8 cellular contexts compared by ENCODE assay signal in the genomic region with DNA sequence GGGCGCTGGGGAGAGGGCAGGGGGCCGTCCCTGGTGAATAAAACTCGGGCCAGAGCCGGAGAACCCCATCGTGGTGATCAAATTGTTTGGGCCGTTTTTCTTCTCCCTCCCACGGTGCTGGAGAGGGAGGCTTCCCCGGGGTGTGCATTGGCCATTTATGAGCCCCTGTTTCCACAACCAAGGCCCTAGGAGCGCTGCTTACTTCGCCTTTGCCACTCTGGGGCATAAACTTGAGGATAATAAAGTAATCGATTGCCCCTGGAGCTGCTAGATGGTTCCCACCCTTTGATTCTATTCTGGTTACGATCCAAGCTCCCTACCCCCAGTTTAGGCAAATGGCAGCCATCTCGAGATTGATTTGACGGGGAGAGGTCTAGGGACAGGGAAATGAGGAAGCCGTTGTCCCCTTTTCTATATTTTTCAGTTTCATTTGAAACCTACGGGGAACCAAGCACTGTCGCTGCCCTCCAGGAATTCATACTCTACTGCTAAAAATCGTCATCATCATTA. TPM values are rescaled to one million over a fixed set of nuclear protein-coding genes. Genes with fewer than 3 reads are reported as not detected.
DNase-seq lines count a peak whose midpoint lies in the region; ATAC-seq and TF ChIP-seq lines count a peak whose summit lies in the region.

No MANE protein-coding gene starts in this region.

- peak overlapping the region; percentile 90 for H3K4me2 ChIP-seq in BLaER1

- CTCF ChIA-PET in activated CD8-positive, alpha-beta T cell treated with anti-CD3 and anti-CD28 coated beads for 36 hours (lab: Charles Lee) = interaction anchor here (1.2 to 2.6 kb wide), 6 partner anchors 14 to 383 kb away, joined by 3 to 23 read pairs (median 4); a partner anchor contains a TSS

- H3K36me3 Mint-ChIP-seq in activated CD8-positive, alpha-beta T cell treated with anti-CD3 and anti-CD28 coated beads for 36 hours (ENCODE audit: low read depth) = peaks cover 8% of the 10 kb centered on the region

- 1 to 2% methylated on average over 18 of the region's 18 CpGs for WGBS in heart right ventricle, 2 donors
- WGBS in prostate gland = 1% methylated on average over 18 of the region's 18 CpGs

- peak overlapping the region; percentile 75 for H3K27ac Mint-ChIP-seq in activated CD8-positive, alpha-beta T cell treated with anti-CD3 and anti-CD28 coated beads for 36 hours

- DNase-seq in activated CD8-positive, alpha-beta T cell treated with anti-CD3 and anti-CD28 coated beads for 36 hours = no peak
- DNase-seq in heart right ventricle = no peak
- DNase-seq in prostate gland (ENCODE audit: low spot score) = no peak
- no peak for DNase-seq in mucosa of gallbladder (ENCODE audit: low spot score)

- TF ChIP-seq CTCF in activated CD8-positive, alpha-beta T cell treated with anti-CD3 and anti-CD28 coated beads for 36 hours (IDR thresholded peaks at IDR 0.05) = no peak
- TF ChIP-seq CTCF in heart right ventricle (IDR thresholded peaks at IDR 0.05) (no peak), prostate gland (IDR thresholded peaks at IDR 0.05) (no peak)

- TF ChIP-seq POLR2A in prostate gland (IDR thresholded peaks at IDR 0.05) (no peak), GM18505 (IDR thresholded peaks at IDR 0.05; ENCODE audit: borderline replicate concordance, extremely low read depth, insufficient read depth, insufficient read length) (no peak)

- ATAC-seq in activated CD8-positive, alpha-beta T cell treated with anti-CD3 and anti-CD28 coated beads for 36 hours = no peak
- ATAC-seq in heart right ventricle (peak in 2 of 8 donors; percentile 0 to 6), GM18505 (IDR thresholded peaks at IDR 0.05; ENCODE audit: unreplicated experiment) (no peak), GM18520 (IDR thresholded peaks at IDR 0.05; ENCODE audit: unreplicated experiment) (no peak)

- H3K4me1 Mint-ChIP-seq in activated CD8-positive, alpha-beta T cell treated with anti-CD3 and anti-CD28 coated beads for 36 hours (ENCODE audit: low read depth) = peaks cover 25% of the 10 kb centered on the region

- H4K20me1 ChIP-seq in BLaER1 = peaks cover 10% of the 10 kb centered on the region; the same call in 1 of the 2 replicates

- H3K27ac ChIP-seq in BLaER1 = peak overlapping the region; percentile 86
- peak overlapping the region; percentile 66 for H3K27ac ChIP-seq in HUES48 (ENCODE audit: low read depth, low read length)
- H3K27ac ChIP-seq in heart right ventricle = peak overlapping the region in 9 of 10 donors; percentile 17 to 84 (median 52)
- peak overlapping the region; percentile 59 to 68 for H3K27ac ChIP-seq in prostate gland

- H3K4me3 Mint-ChIP-seq in activated CD8-positive, alpha-beta T cell treated with anti-CD3 and anti-CD28 coated beads for 36 hours = peak overlapping the region; percentile 97

- intact Hi-C loops in activated CD8-positive, alpha-beta T cell treated with anti-CD3 and anti-CD28 coated beads for 36 hours (cut with micrococcal nuclease) = no loop called here
- intact Hi-C loops in heart right ventricle (cut with DNase I) = no loop called here
- intact Hi-C loops in prostate gland (cut with DNase I) = loop anchor here (2.0 to 5.0 kb wide), 2 partner anchors 30 to 457 kb away; a partner anchor contains a TSS

- H3K27me3 Mint-ChIP-seq in activated CD8-positive, alpha-beta T cell treated with anti-CD3 and anti-CD28 coated beads for 36 hours = no peaks in the 10 kb centered on the region

- H3K9me3 Mint-ChIP-seq in activated CD8-positive, alpha-beta T cell treated with anti-CD3 and anti-CD28 coated beads for 36 hours = no peaks in the 10 kb centered on the region

- H3K4me3 ChIP-seq in BLaER1 = peak overlapping the region; percentile 99
- peak overlapping the region; percentile 97 for H3K4me3 ChIP-seq in HUES48 (ENCODE audit: low read depth, low read length)
- peak overlapping the region; percentile 65 to 100 (median 92) for H3K4me3 ChIP-seq in heart right ventricle
- H3K4me3 ChIP-seq in prostate gland = peak overlapping the region; percentile 67 to 84

- H3K27me3 ChIP-seq in BLaER1 = no peaks in the 10 kb centered on the region
- H3K27me3 ChIP-seq in HUES48 (ENCODE audit: control insufficient read depth, insufficient read depth, low read length) = no peaks in the 10 kb centered on the region
- no peaks in the 10 kb centered on the region for H3K27me3 ChIP-seq in heart right ventricle
- H3K27me3 ChIP-seq in prostate gland (replicated peaks; ENCODE audit: insufficient read depth) = no peaks in the 10 kb centered on the region

- H3K36me3 ChIP-seq in BLaER1 (peaks cover 16% of the 10 kb centered on the region), HUES48 (ENCODE audit: control insufficient read depth, insufficient read depth, low read length) (peaks cover 23% of the 10 kb centered on the region), heart right ventricle (peaks cover 0 to 23% (median 8%) of the 10 kb centered on the region in 9 donors), prostate gland (no peaks in the 10 kb centered on the region)

- POLR2A ChIA-PET in activated CD8-positive, alpha-beta T cell treated with anti-CD3 and anti-CD28 coated beads for 36 hours (lab: Charles Lee) = interaction anchor here (0.6 to 2.6 kb wide), 8 partner anchors 8 to 405 kb away, joined by 3 to 21 read pairs (median 4); a partner anchor contains a TSS

- H3K9me3 ChIP-seq in BLaER1 = no peaks in the 10 kb centered on the region
- H3K9me3 ChIP-seq in HUES48 (ENCODE audit: control insufficient read depth, insufficient read depth, low read length) = no peaks in the 10 kb centered on the region
- no peaks in the 10 kb centered on the region for H3K9me3 ChIP-seq in heart right ventricle
- H3K9me3 ChIP-seq in prostate gland = no peaks in the 10 kb centered on the region

- H3K9ac ChIP-seq in BLaER1 (peak overlapping the region; percentile 91), HUES48 (ENCODE audit: low read depth, low read length) (peak overlapping the region; percentile 54)

- H3K4me1 ChIP-seq in BLaER1 = peaks cover 51% of the 10 kb centered on the region
- H3K4me1 ChIP-seq in HUES48 (ENCODE audit: control insufficient read depth, insufficient read depth, low read length) = peaks cover 24% of the 10 kb centered on the region
- peaks cover 0 to 45% (median 24%) of the 10 kb centered on the region in 9 donors for H3K4me1 ChIP-seq in heart right ventricle
- H3K4me1 ChIP-seq in prostate gland (replicated peaks) = peaks cover 5% of the 10 kb centered on the region

RNA-seq across cellular contexts. Expression of a gene that starts 0.7 kb away (rescaled TPM):
- total RNA-seq in activated CD8-positive, alpha-beta T cell treated with anti-CD3 and anti-CD28 coated beads for 36 hours = 10 to 100 TPM; 24.2 to 25.8 TPM
- 1 to 10 TPM; 6.2 to 8.8 (median 7.9) TPM for total RNA-seq in heart right ventricle
- 1 to 10 TPM; 2.4 to 4.3 TPM for polyA plus RNA-seq in heart right ventricle
- 10 to 100 TPM; 13.8 to 20.7 TPM for total RNA-seq in prostate gland
- total RNA-seq in mucosa of gallbladder = 14.7 TPM

RNA-seq across cellular contexts. Expression of a gene that starts 2.5 kb away (rescaled TPM):
- 10 to 100 TPM; 20.0 TPM for total RNA-seq in activated CD8-positive, alpha-beta T cell treated with anti-CD3 and anti-CD28 coated beads for 36 hours
- total RNA-seq in heart right ventricle = 100 to 1,000 TPM in 7 of 10 donors, 10 to 100 TPM in 3; 82.6 to 128 (median 113) TPM
- 10 to 100 TPM; 31.9 to 62.3 TPM for polyA plus RNA-seq in heart right ventricle
- 10 to 100 TPM; 67.8 to 92.1 TPM for total RNA-seq in prostate gland
- 68.8 TPM for total RNA-seq in mucosa of gallbladder

RNA-seq across cellular contexts. Expression of a gene that starts 31.1 kb away (rescaled TPM):
- 10 to 100 TPM; 32.1 to 34.8 TPM for total RNA-seq in activated CD8-positive, alpha-beta T cell treated with anti-CD3 and anti-CD28 coated beads for 36 hours
- total RNA-seq in heart right ventricle (10 to 100 TPM; 24.0 to 35.1 (median 32.0) TPM), prostate gland (10 to 100 TPM; 58.8 to 74.0 TPM), mucosa of gallbladder (56.8 TPM)
- polyA plus RNA-seq in heart right ventricle = 10 to 100 TPM; 15.0 to 25.8 TPM
